In the genomic region with DNA sequence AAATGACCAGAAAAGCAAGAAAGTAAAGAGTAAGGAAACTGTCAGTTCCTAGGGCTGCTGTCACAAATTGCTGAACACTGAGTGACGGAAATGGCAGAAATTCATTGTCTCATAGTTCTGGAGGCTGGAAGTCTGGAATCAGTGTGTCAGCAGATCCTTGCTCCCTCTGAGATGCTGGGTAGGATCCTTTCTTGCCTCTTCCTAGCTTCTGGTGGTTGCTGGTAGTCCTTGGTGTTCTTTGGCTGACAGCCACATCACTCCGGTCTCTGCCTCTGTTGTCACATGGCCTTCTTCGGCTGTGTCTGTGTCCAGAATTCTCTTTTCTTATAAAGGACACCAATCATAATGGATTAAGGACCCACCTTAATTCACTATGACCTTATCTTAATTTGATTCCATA, we compare ENCODE assay signal across 21 cellular contexts. TPM values are rescaled to one million over a fixed set of nuclear protein-coding genes. Genes with fewer than 3 reads are reported as not detected.
DNase-seq lines count a peak whose midpoint lies in the region; ATAC-seq and TF ChIP-seq lines count a peak whose summit lies in the region.
"Had no signal": no experiment of that assay in that cellular context is flagged by ENCODE, and none has a peak within 500 bp of the region (broad histone marks: within the 10 kb centered on the region; RNA-seq: fewer than 3 reads in every experiment).

No MANE protein-coding gene starts in this region.

- H3K9me3 Mint-ChIP-seq in effector memory CD8-positive, alpha-beta T cell: no peaks in the 10 kb centered on the region
- no peaks in the 10 kb centered on the region for H3K9me3 Mint-ChIP-seq in activated naive CD8-positive, alpha-beta T cell treated with anti-CD3 and anti-CD28 coated beads for 36 hours

- TF ChIP-seq EP300 in neural cell (conservative IDR thresholded peaks at IDR 0.05; ENCODE audit: poor library complexity, severe bottlenecking): peak; percentile 86

- no peaks in the 10 kb centered on the region for H3K79me2 ChIP-seq in neural cell (replicated peaks; ENCODE audit: insufficient read depth, low read length)

- no peak overlapping the region for H3K4me3 Mint-ChIP-seq in effector memory CD8-positive, alpha-beta T cell
- no peak overlapping the region for H3K4me3 Mint-ChIP-seq in activated naive CD8-positive, alpha-beta T cell treated with anti-CD3 and anti-CD28 coated beads for 36 hours
- H3K4me3 Mint-ChIP-seq: CD4-positive, CD25-positive, alpha-beta regulatory T cell had no signal

- no peaks in the 10 kb centered on the region for H3K9me2 ChIP-seq in neural cell (ENCODE audit: insufficient read depth, low read length)

- no peak overlapping the region for H2AFZ ChIP-seq in neural cell (ENCODE audit: low read depth, low read length)

- no peak overlapping the region for H3K9ac ChIP-seq in neural cell (ENCODE audit: low read length)
- H3K9ac ChIP-seq: KMS-11 had no signal

- H3K36me3 Mint-ChIP-seq in effector memory CD8-positive, alpha-beta T cell (ENCODE audit: insufficient read depth): peaks cover 77% of the 10 kb centered on the region
- H3K36me3 Mint-ChIP-seq in activated naive CD8-positive, alpha-beta T cell treated with anti-CD3 and anti-CD28 coated beads for 36 hours: peaks cover 45% of the 10 kb centered on the region

- no peaks in the 10 kb centered on the region for H3K9me3 ChIP-seq in neural cell (ENCODE audit: low read length)
- H3K9me3 ChIP-seq: SJSA1 had no signal

- H3K36me3 ChIP-seq in neural cell (ENCODE audit: insufficient read depth, low read length): peaks cover 16% of the 10 kb centered on the region

- H3K27me3 ChIP-seq in neural cell (ENCODE audit: insufficient read depth, low read depth, low read length): no peaks in the 10 kb centered on the region
- H3K27me3 ChIP-seq: SJSA1 had no signal

- TF ChIP-seq RAD21 in neural cell (conservative IDR thresholded peaks at IDR 0.05): no peak

- peaks cover 2 to 12% of the 10 kb centered on the region in 2 donors for H3K4me1 Mint-ChIP-seq in effector memory CD8-positive, alpha-beta T cell (ENCODE audit: low read depth in 2 of 2)
- H3K4me1 Mint-ChIP-seq in activated naive CD8-positive, alpha-beta T cell treated with anti-CD3 and anti-CD28 coated beads for 36 hours: no peaks in the 10 kb centered on the region

- H3F3A ChIP-seq in neural cell (ENCODE audit: insufficient read depth, low read length, poor library complexity, severe bottlenecking): no peaks in the 10 kb centered on the region

- no peaks in the 10 kb centered on the region for H3K27me3 Mint-ChIP-seq in effector memory CD8-positive, alpha-beta T cell
- no peaks in the 10 kb centered on the region for H3K27me3 Mint-ChIP-seq in activated naive CD8-positive, alpha-beta T cell treated with anti-CD3 and anti-CD28 coated beads for 36 hours
- H3K27me3 Mint-ChIP-seq: CD4-positive, CD25-positive, alpha-beta regulatory T cell had no signal

- ATAC-seq in effector memory CD8-positive, alpha-beta T cell (replicated peaks): no peak
- ATAC-seq: HCT116, Right ventricle myocardium inferior had no signal

- peak; percentile 17 for DNase-seq in G401 (ENCODE audit: low spot score)
- no peak for DNase-seq in effector memory CD8-positive, alpha-beta T cell
- DNase-seq in SW 1271 (lab: John Stamatoyannopoulos, UW): no peak
- DNase-seq in iPS-NIHi11 (ENCODE audit: low spot score): no peak
- no peak for DNase-seq in activated naive CD8-positive, alpha-beta T cell treated with anti-CD3 and anti-CD28 coated beads for 36 hours
- DNase-seq: CD4-positive, CD25-positive, alpha-beta regulatory T cell; COR-L47; DMS 273 treated with DMSO at 0.1 percent for 48 hours; DMS79 treated with DMSO at 0.1 percent for 48 hours; IMR-90; MV-4-11; NCI-H1105 treated with DMSO at 0.1 percent for 48 hours; NCI-H1694; NCI-H446 treated with DMSO at 0.1 percent for 48 hours; NCI-H526 treated with DMSO at 0.1 percent for 48 hours had no signal

- peak overlapping the region; percentile 29 for H3K27ac ChIP-seq in neural cell (ENCODE audit: low read length)
- H3K27ac ChIP-seq in temporal lobe (ENCODE audit: low read depth, low read length): peak overlapping the region; percentile 21
- H3K27ac ChIP-seq: KMS-11, SJSA1 had no signal

- in situ Hi-C loops in G401 (cut with HindIII; ENCODE audit: low sequenced_read_pairs): no loop called here

- TF ChIP-seq CTCF in neural cell (IDR thresholded peaks at IDR 0.05; ENCODE audit: poor library complexity, severe bottlenecking): no peak

- H3K4me3 ChIP-seq in neural cell (ENCODE audit: low read length): no peak overlapping the region
- H3K4me3 ChIP-seq: SJSA1 had no signal

- no peak overlapping the region for H3K4me2 ChIP-seq in neural cell (ENCODE audit: low read length)
- H3K4me2 ChIP-seq: KMS-11 had no signal

- peak overlapping the region; percentile 55 to 57 for H3K27ac Mint-ChIP-seq in effector memory CD8-positive, alpha-beta T cell
- H3K27ac Mint-ChIP-seq in activated naive CD8-positive, alpha-beta T cell treated with anti-CD3 and anti-CD28 coated beads for 36 hours: no peak overlapping the region
- H3K27ac Mint-ChIP-seq: CD4-positive, CD25-positive, alpha-beta regulatory T cell had no signal

- H4K20me1 ChIP-seq in neural cell (ENCODE audit: insufficient read depth): no peaks in the 10 kb centered on the region

TF ChIP-seq in neural cell, 6 proteins besides CTCF, POLR2A, EP300 and RAD21:
- no peak for TF ChIP-seq MXI1 (conservative IDR thresholded peaks at IDR 0.05; ENCODE audit: poor library complexity, severe bottlenecking)
- TF ChIP-seq POLR2AphosphoS5 (IDR thresholded peaks at IDR 0.05): peak; percentile 38
- no peak for TF ChIP-seq TAF1 (IDR thresholded peaks at IDR 0.05; ENCODE audit: low read depth)

RNA-seq across cellular contexts. Expression of a gene that starts 21.9 kb away (rescaled TPM):
- 84.1 and 96.6 TPM in 2 replicates for total RNA-seq in G401 (2014; rRNA removed; shearing (Covaris generic))
- polyA plus RNA-seq in neural cell: 85.0 and 87.0 TPM in 2 replicates
- polyA minus RNA-seq in neural cell: 139 and 143 TPM in 2 replicates
- 122 TPM for total RNA-seq in temporal lobe
- 10 to 100 TPM; 42.4 to 43.2 TPM for total RNA-seq in activated naive CD8-positive, alpha-beta T cell treated with anti-CD3 and anti-CD28 coated beads for 36 hours

RNA-seq across cellular contexts. Expression of a gene that starts 33.8 kb away (rescaled TPM):
- total RNA-seq in G401 (2014; rRNA removed; shearing (Covaris generic)): 83.2 and 92.2 TPM in 2 replicates
- 154 and 162 TPM in 2 replicates for polyA plus RNA-seq in neural cell
- polyA minus RNA-seq in neural cell: 174 and 178 TPM in 2 replicates
- 107 TPM for total RNA-seq in temporal lobe
- 10 to 100 TPM; 83.4 to 88.2 TPM for total RNA-seq in activated naive CD8-positive, alpha-beta T cell treated with anti-CD3 and anti-CD28 coated beads for 36 hours
